In the genomic region with DNA sequence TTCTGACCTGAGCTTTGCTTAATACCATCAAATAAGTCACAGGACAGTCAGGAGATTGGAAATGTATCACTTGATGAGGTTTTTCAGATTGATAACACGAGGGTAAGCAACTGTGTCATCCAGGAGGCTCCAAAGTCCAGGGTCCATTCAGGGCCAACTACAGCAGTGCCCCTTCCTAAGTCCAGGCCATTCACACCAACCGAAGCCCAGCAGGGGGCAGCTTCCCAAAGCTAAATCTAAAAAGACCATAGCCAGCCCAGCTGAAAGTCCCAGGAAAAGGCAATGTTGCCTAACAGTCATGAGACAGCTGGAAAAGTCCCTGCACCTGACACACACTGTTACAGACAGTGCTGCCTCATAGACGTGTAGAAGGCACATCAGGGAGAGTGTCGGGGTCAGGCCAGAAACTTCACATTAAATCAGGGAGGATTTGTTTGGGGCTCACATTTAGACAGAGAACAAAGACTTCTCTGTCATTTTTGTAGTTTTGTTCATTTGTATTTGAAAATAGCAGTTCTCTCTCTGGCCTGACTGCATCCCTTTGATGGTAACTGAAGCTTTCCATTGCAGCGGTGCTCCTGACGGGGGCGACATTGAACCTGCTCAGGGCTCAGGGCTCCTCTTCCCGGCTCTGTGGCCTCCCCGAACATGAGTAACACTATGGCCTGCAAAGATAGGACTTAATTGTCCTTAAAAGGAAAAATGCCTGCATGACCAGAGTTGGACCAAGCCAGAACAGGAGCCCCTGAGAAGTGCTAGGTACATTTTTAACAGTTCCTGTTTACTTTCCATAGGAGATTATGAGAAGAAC, we compare ENCODE assay signal across 9 cellular contexts.
A peak's percentile ranks its signal among the peaks of the same experiment; 100 is the strongest.
DNase-seq lines count a peak whose midpoint lies in the region; ATAC-seq, FAIRE-seq and TF ChIP-seq lines count a peak whose summit lies in the region.
"Had no signal": no experiment of that assay in that cellular context is flagged by ENCODE, and none has a peak within 500 bp of the region (broad histone marks: within the 10 kb centered on the region; RNA-seq: fewer than 3 reads in every experiment).

No MANE protein-coding gene starts in this region.

- no peaks in the 10 kb centered on the region for H3F3A ChIP-seq in PC-3 (ENCODE audit: low read length, unreplicated experiment)

- no peaks in the 10 kb centered on the region for H3K79me2 ChIP-seq in PC-3 (ENCODE audit: low read length)

- FAIRE-seq in small intestine (lab: Jason Lieb, UNC) = no peak

- TF ChIP-seq CTCF in PC-3 (conservative IDR thresholded peaks at IDR 0.05; ENCODE audit: low read depth, low read length) (peak; percentile 82), astrocyte of the spinal cord (IDR thresholded peaks at IDR 0.05; ENCODE audit: low read depth, low read length) (peak; percentile 86)

- H3K4me3 ChIP-seq in PC-3 (ENCODE audit: low read length) (no peak overlapping the region), astrocyte of the spinal cord (ENCODE audit: low read depth, low read length) (no peak overlapping the region), iPS DF 6.9 (ENCODE audit: low read length) (no peak overlapping the region), small intestine (ENCODE audit: low read depth in 1 of 2, low read length in 2 of 2) (no peak overlapping the region)
- H3K4me3 ChIP-seq: SK-N-MC had no signal

- H3K9ac ChIP-seq in PC-3 (ENCODE audit: low read length) = peak overlapping the region; percentile 6; the same call in 1 of the 2 replicates

- intact Hi-C loops in PC-3 (cut with micrococcal nuclease) = loop anchor here (1.0 to 5.0 kb wide), 6 partner anchors 14 to 728 kb away; no protein-coding TSS in a partner anchor

- peak overlapping the region; percentile 44; the same call in 1 of the 2 replicates for H2AFZ ChIP-seq in PC-3 (ENCODE audit: low read length)

- peaks cover 28% of the 10 kb centered on the region for H3K4me1 ChIP-seq in PC-3 (ENCODE audit: insufficient read depth, low read length)
- H3K4me1 ChIP-seq in iPS DF 6.9 (ENCODE audit: control insufficient read depth, insufficient read depth, low read length) = no peaks in the 10 kb centered on the region
- H3K4me1 ChIP-seq in small intestine (ENCODE audit: control insufficient read depth in 2 of 2, insufficient read depth in 1 of 2, low read depth in 1 of 2, low read length in 1 of 2) = no peaks in the 10 kb centered on the region

- H3K36me3 ChIP-seq in PC-3 (ENCODE audit: low read depth, low read length) = no peaks in the 10 kb centered on the region
- no peaks in the 10 kb centered on the region for H3K36me3 ChIP-seq in iPS DF 6.9 (ENCODE audit: control insufficient read depth, insufficient read depth, low read length)
- no peaks in the 10 kb centered on the region for H3K36me3 ChIP-seq in small intestine (ENCODE audit: control insufficient read depth in 2 of 2, insufficient read depth in 2 of 2, low read length in 2 of 2)

- WGBS in iPS DF 6.9 (ENCODE audit: insufficient coverage, insufficient read length) = no CpG with 5 or more reads among the region's 9 CpGs
- WGBS in small intestine, 3 donors = 16 to 40% (median 16%) methylated on average over 9 of the region's 9 CpGs

- no peaks in the 10 kb centered on the region for H3K9me3 ChIP-seq in PC-3 (ENCODE audit: low read length)
- H3K9me3 ChIP-seq in iPS DF 6.9 (ENCODE audit: control insufficient read depth, insufficient read depth, low read length) = no peaks in the 10 kb centered on the region
- no peaks in the 10 kb centered on the region for H3K9me3 ChIP-seq in small intestine (ENCODE audit: control insufficient read depth, low read depth)

- no peaks in the 10 kb centered on the region for H3K9me2 ChIP-seq in PC-3 (replicated peaks; ENCODE audit: low read length)

- peak overlapping the region; percentile 45 for H3K4me2 ChIP-seq in PC-3 (ENCODE audit: low read length)

- no TSS peak for BruUV-seq in PC-3 (replicated peaks; lab: Mats Ljungman, UMichigan)

- POLR2A ChIA-PET in PC-3 (lab: Charles Lee; ENCODE audit: unreplicated experiment) = interaction anchor here (0.6 kb wide), 1 partner anchor 176 kb away, joined by 5 read pairs; no protein-coding TSS in a partner anchor

- in situ Hi-C loops in astrocyte of the spinal cord (cut with HindIII; ENCODE audit: low sequenced_read_pairs) = no loop called here

- H3K27me3 ChIP-seq in PC-3 (ENCODE audit: low read length) (no peaks in the 10 kb centered on the region), iPS DF 6.9 (ENCODE audit: control insufficient read depth, insufficient read depth, low read length) (no peaks in the 10 kb centered on the region), small intestine (ENCODE audit: control insufficient read depth in 2 of 2, insufficient read depth in 2 of 2, low read length in 2 of 2) (no peaks in the 10 kb centered on the region)

- peak overlapping the region; percentile 41 for H3K27ac ChIP-seq in PC-3 (ENCODE audit: low read length)
- no peak overlapping the region for H3K27ac ChIP-seq in iPS DF 6.9 (ENCODE audit: low read length)
- peak overlapping the region; percentile 15 to 56 for H3K27ac ChIP-seq in small intestine (ENCODE audit: low read depth in 1 of 2, low read length in 1 of 2)
- H3K27ac ChIP-seq: SK-N-MC had no signal

- ATAC-seq in GM19035 (IDR thresholded peaks at IDR 0.05; ENCODE audit: unreplicated experiment) (peak; percentile 75), HG03432 (IDR thresholded peaks at IDR 0.05; ENCODE audit: unreplicated experiment) (peak; percentile 87), PC-3 (peak; percentile 75)

- no peaks in the 10 kb centered on the region for H4K20me1 ChIP-seq in PC-3 (ENCODE audit: low read length)

- CTCF ChIA-PET in PC-3 (lab: Charles Lee) = interaction anchor here (0.5 to 1.0 kb wide), 6 partner anchors 15 to 953 kb away, joined by 3 to 5 read pairs (median 4); no protein-coding TSS in a partner anchor

- DNase-seq in CD1c-positive myeloid dendritic cell (ENCODE audit: extremely low spot score) = peak; percentile 56
- DNase-seq in PC-3 = peak; percentile 80
- DNase-seq in astrocyte of the spinal cord (ENCODE audit: low read depth, low spot score) = peak; percentile 79
- DNase-seq in iPS DF 6.9 (ENCODE audit: low read depth, low spot score) = peak; percentile 37
- peak; percentile 86 for DNase-seq in small intestine
- DNase-seq in NCI-H510A treated with DMSO at 0.1 percent for 48 hours (lab: John Stamatoyannopoulos, UW) = no peak
